8 cellular contexts compared by ENCODE assay signal in genomic region chr5:116557669-116558271, GRCh38. TPM values are rescaled to one million over a fixed set of nuclear protein-coding genes. Genes with fewer than 3 reads are reported as not detected.
DNase-seq lines count a peak whose midpoint lies in the region; ATAC-seq, FAIRE-seq and TF ChIP-seq lines count a peak whose summit lies in the region.

No MANE protein-coding gene starts in this region.

- no peaks in the 10 kb centered on the region for H3K79me2 ChIP-seq in Karpas-422 (ENCODE audit: low read length)

- no peaks in the 10 kb centered on the region for H3K4me1 ChIP-seq in Karpas-422 (ENCODE audit: low read length)

- no peaks in the 10 kb centered on the region for H4K20me1 ChIP-seq in Karpas-422 (ENCODE audit: insufficient read depth, low read depth, low read length)

- H3K4me3 Mint-ChIP-seq in neural crest cell, result no peak overlapping the region
- no peak overlapping the region for H3K4me3 Mint-ChIP-seq in activated naive CD8-positive, alpha-beta T cell treated with anti-CD3 and anti-CD28 coated beads, Interleukin-2, amount 50 U/mL, for 24 hours

- H3K27me3 ChIP-seq in Karpas-422 (ENCODE audit: low read length) (no peaks in the 10 kb centered on the region), bronchial epithelial cell (ENCODE audit: control insufficient read depth, insufficient read depth, low read length) (no peaks in the 10 kb centered on the region)

- TF ChIP-seq CTCF in bronchial epithelial cell (IDR thresholded peaks at IDR 0.05; ENCODE audit: insufficient read depth, low read length, severe bottlenecking) (peak; percentile 54), neural crest cell (conservative IDR thresholded peaks at IDR 0.05) (peak; percentile 69), omental fat pad (IDR thresholded peaks at IDR 0.05) (no peak)

- DNase-seq in DMS 273 (lab: John Stamatoyannopoulos, UW; ENCODE audit: unreplicated experiment) (peak; percentile 56), DMS 273 treated with DMSO at 0.1 percent for 48 hours (lab: John Stamatoyannopoulos, UW) (no peak), Karpas-422 (peak; percentile 60), bronchial epithelial cell (ENCODE audit: low read depth) (peak; percentile 52), neural crest cell (ENCODE audit: low read depth, low spot score) (no peak), omental fat pad (ENCODE audit: low spot score) (no peak)
- no peak for DNase-seq in stimulated activated CD4-positive, alpha-beta T cell treated with anti-CD3 and anti-CD28 coated beads, Interleukin-4, amount 100 ng/mL, for 24 hours
- no peak for DNase-seq in activated naive CD8-positive, alpha-beta T cell treated with anti-CD3 and anti-CD28 coated beads, Interleukin-2, amount 50 U/mL, for 24 hours

- H3K27ac ChIP-seq in Karpas-422 (ENCODE audit: low read length), result no peak overlapping the region

- H3K4me3 ChIP-seq in Karpas-422 (ENCODE audit: low read length), result no peak overlapping the region
- no peak overlapping the region for H3K4me3 ChIP-seq in bronchial epithelial cell (ENCODE audit: low read depth, low read length)

- H3K4me1 Mint-ChIP-seq in neural crest cell, result peaks cover 30% of the 10 kb centered on the region
- peaks cover 3% of the 10 kb centered on the region for H3K4me1 Mint-ChIP-seq in activated naive CD8-positive, alpha-beta T cell treated with anti-CD3 and anti-CD28 coated beads, Interleukin-2, amount 50 U/mL, for 24 hours

- no peaks in the 10 kb centered on the region for H3K36me3 ChIP-seq in Karpas-422 (ENCODE audit: insufficient read depth, low read length)
- H3K36me3 ChIP-seq in bronchial epithelial cell (ENCODE audit: control insufficient read depth, insufficient read depth, low read length), result no peaks in the 10 kb centered on the region

- no peak overlapping the region for H2AFZ ChIP-seq in Karpas-422 (ENCODE audit: low read length)

- no peak overlapping the region for H3K4me2 ChIP-seq in Karpas-422 (ENCODE audit: low read depth, low read length, poor library complexity, severe bottlenecking)

- H3K9me3 ChIP-seq in Karpas-422 (ENCODE audit: low read length), result no peaks in the 10 kb centered on the region

- no peak overlapping the region for H3K27ac Mint-ChIP-seq in neural crest cell (ENCODE audit: unreplicated experiment)
- H3K27ac Mint-ChIP-seq in activated naive CD8-positive, alpha-beta T cell treated with anti-CD3 and anti-CD28 coated beads, Interleukin-2, amount 50 U/mL, for 24 hours, result no peak overlapping the region

- no peaks in the 10 kb centered on the region for H3K36me3 Mint-ChIP-seq in neural crest cell (ENCODE audit: low read depth)
- no peaks in the 10 kb centered on the region for H3K36me3 Mint-ChIP-seq in activated naive CD8-positive, alpha-beta T cell treated with anti-CD3 and anti-CD28 coated beads, Interleukin-2, amount 50 U/mL, for 24 hours (ENCODE audit: low read depth)

- H3K9ac ChIP-seq in Karpas-422 (ENCODE audit: low read length), result no peak overlapping the region

- FAIRE-seq in bronchial epithelial cell (lab: Jason Lieb, UNC), result no peak

- no peaks in the 10 kb centered on the region for H3K27me3 Mint-ChIP-seq in neural crest cell (ENCODE audit: low read depth)
- no peaks in the 10 kb centered on the region for H3K27me3 Mint-ChIP-seq in activated naive CD8-positive, alpha-beta T cell treated with anti-CD3 and anti-CD28 coated beads, Interleukin-2, amount 50 U/mL, for 24 hours

- ATAC-seq in omental fat pad (ENCODE audit: low FRiP score), result no peak
- no peak for ATAC-seq in activated naive CD8-positive, alpha-beta T cell treated with anti-CD3 and anti-CD28 coated beads, Interleukin-2, amount 50 U/mL, for 24 hours

- no peaks in the 10 kb centered on the region for H3K9me2 ChIP-seq in Karpas-422 (replicated peaks; ENCODE audit: insufficient read depth, low read length)

- H3K9me3 Mint-ChIP-seq in neural crest cell, result peaks cover 3% of the 10 kb centered on the region
- no peaks in the 10 kb centered on the region for H3K9me3 Mint-ChIP-seq in activated naive CD8-positive, alpha-beta T cell treated with anti-CD3 and anti-CD28 coated beads, Interleukin-2, amount 50 U/mL, for 24 hours

RNA-seq across cellular contexts. Expression of gene SEMA6A, which starts 16.9 kb away (rescaled TPM):
- not detected in 2 replicates for total RNA-seq in Karpas-422 (2014; rRNA removed; shearing (Covaris generic); ENCODE audit: low replicate concordance)
- total RNA-seq in bronchial epithelial cell (0.53 and 0.64 TPM in 2 replicates), neural crest cell (30.0 and 34.0 TPM in 2 replicates), omental fat pad (10 to 100 TPM; 21.3 to 70.3 (median 40.9) TPM)

Comparison
In these comparisons a context has a peak if more than half of its experiments do, and no peak if none do; other contexts are left out.
1. DNase-seq: peak in DMS 273 (single experiment), Karpas-422 (single experiment) and bronchial epithelial cell (single experiment); none in DMS 273 treated with DMSO at 0.1 percent for 48 hours (single experiment), neural crest cell (single experiment), stimulated activated CD4-positive, alpha-beta T cell treated with anti-CD3 and anti-CD28 coated beads, Interleukin-4, amount 100 ng/mL, for 24 hours (single experiment), omental fat pad (single experiment) and activated naive CD8-positive, alpha-beta T cell treated with anti-CD3 and anti-CD28 coated beads, Interleukin-2, amount 50 U/mL, for 24 hours (single experiment).
2. CTCF ChIP-seq: peak in bronchial epithelial cell (single experiment) and neural crest cell (single experiment); none in omental fat pad (0 of 3).
3. RNA of gene SEMA6A, which starts 16.9 kb away (total RNA-seq): 21.3 to 70.3 TPM in omental fat pad and 30.0 to 34.0 TPM in neural crest cell; 0.53 to 0.64 TPM in bronchial epithelial cell and not detected in Karpas-422; every median in the first group is over 10 times any median in the second.